ENCODE assay signal across 22 cellular contexts in the genomic region with DNA sequence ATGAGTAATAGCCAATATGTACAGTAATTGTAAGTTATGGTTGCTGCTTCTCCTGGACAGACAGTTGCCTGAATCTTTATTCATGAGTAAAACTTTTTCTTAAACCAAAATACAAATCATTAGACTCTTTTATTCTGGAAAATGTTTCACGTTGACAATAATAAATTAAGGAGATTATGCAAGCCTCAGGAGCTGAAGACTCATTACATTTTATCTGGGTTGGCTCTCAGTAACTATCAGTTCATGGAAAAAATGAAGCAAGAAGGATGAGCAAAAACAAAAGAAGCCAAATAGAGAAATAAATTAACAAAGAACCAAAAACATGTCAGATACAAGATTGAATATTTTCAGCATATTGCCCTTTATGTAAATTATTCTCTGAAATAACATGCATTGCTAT.
"Had no signal": no experiment of that assay in that cellular context is flagged by ENCODE, and none has a peak within 500 bp of the region (broad histone marks: within the 10 kb centered on the region; RNA-seq: fewer than 3 reads in every experiment).

No MANE protein-coding gene starts in this region.

- H3K36me3 Mint-ChIP-seq: activated CD4-positive, alpha-beta memory T cell treated with anti-CD3 and anti-CD28 coated beads for 36 hours; naive thymus-derived CD4-positive, alpha-beta T cell; neural progenitor cell had no signal

- H3K27me3 Mint-ChIP-seq: activated B cell treated with CpG ODN at 0.5 μM for 24 hours; activated CD4-positive, alpha-beta memory T cell treated with anti-CD3 and anti-CD28 coated beads for 36 hours; central memory CD8-positive, alpha-beta T cell; effector memory CD8-positive, alpha-beta T cell; naive thymus-derived CD4-positive, alpha-beta T cell; T-helper 17 cell had no signal

- H3K27ac ChIP-seq: brain microvascular endothelial cell, foreskin keratinocyte, neural progenitor cell, prostate gland, upper lobe of right lung had no signal

- H2AFZ ChIP-seq: neural progenitor cell had no signal

- H3K27me3 ChIP-seq: brain microvascular endothelial cell, foreskin keratinocyte, neural progenitor cell, upper lobe of right lung had no signal

- H3K4me3 ChIP-seq: lung, neural progenitor cell, prostate gland, upper lobe of right lung had no signal

- H3K4me3 Mint-ChIP-seq: activated B cell treated with CpG ODN at 0.5 μM for 24 hours; activated CD4-positive, alpha-beta memory T cell treated with anti-CD3 and anti-CD28 coated beads for 36 hours; activated naive CD4-positive, alpha-beta T cell treated with anti-CD3 and anti-CD28 coated beads for 36 hours; activated T-cell treated with anti-CD3 and anti-CD28 coated beads, Interleukin-2, amount 50 U/mL, for 72 hours; central memory CD8-positive, alpha-beta T cell; effector memory CD8-positive, alpha-beta T cell; naive thymus-derived CD4-positive, alpha-beta T cell; neural progenitor cell; T-helper 17 cell had no signal

- H3K27ac Mint-ChIP-seq: activated B cell treated with CpG ODN at 0.5 μM for 24 hours; activated CD4-positive, alpha-beta memory T cell treated with anti-CD3 and anti-CD28 coated beads for 36 hours; activated naive CD4-positive, alpha-beta T cell treated with anti-CD3 and anti-CD28 coated beads for 36 hours; activated T-cell treated with anti-CD3 and anti-CD28 coated beads, Interleukin-2, amount 50 U/mL, for 72 hours; effector memory CD8-positive, alpha-beta T cell; naive thymus-derived CD4-positive, alpha-beta T cell; neural progenitor cell; T-helper 17 cell had no signal

- H3K9me3 ChIP-seq: prostate gland, upper lobe of right lung had no signal

- H3K4me1 Mint-ChIP-seq: activated B cell treated with CpG ODN at 0.5 μM for 24 hours; central memory CD8-positive, alpha-beta T cell; naive thymus-derived CD4-positive, alpha-beta T cell; neural progenitor cell; T-helper 17 cell had no signal

- ATAC-seq: activated T-cell treated with anti-CD3 and anti-CD28 coated beads, Interleukin-2, amount 50 U/mL, for 72 hours; effector memory CD8-positive, alpha-beta T cell; esophagus mucosa; foreskin keratinocyte; naive thymus-derived CD4-positive, alpha-beta T cell; right cardiac atrium; stimulated activated naive CD8-positive, alpha-beta T cell treated with anti-CD3 and anti-CD28 coated beads, Interleukin-15, Interleukin-2, amounts not matched to agents 100 U/mL and 50 U/mL, for 24 hours; T-helper 17 cell; upper lobe of right lung had no signal

- H3K9ac ChIP-seq: neural progenitor cell had no signal

- DNase-seq: activated B cell treated with CpG ODN at 0.5 μM for 24 hours; activated CD4-positive, alpha-beta memory T cell treated with anti-CD3 and anti-CD28 coated beads for 36 hours; activated CD4-positive, alpha-beta T cell treated with anti-CD3 and anti-CD28 coated beads for 4 hours; activated effector memory CD4-positive, alpha-beta T cell treated with Interleukin-2 at 50 U/mL for 16 hours; activated naive CD4-positive, alpha-beta T cell treated with anti-CD3 and anti-CD28 coated beads for 36 hours; activated T-cell treated with anti-CD3 and anti-CD28 coated beads, Interleukin-2, amount 50 U/mL, for 72 hours; anterior cingulate cortex; brain microvascular endothelial cell; effector memory CD8-positive, alpha-beta T cell; foreskin keratinocyte; naive thymus-derived CD4-positive, alpha-beta T cell; right cardiac atrium; stimulated activated CD4-positive, alpha-beta T cell treated with anti-CD3 and anti-CD28 coated beads, Interleukin-12 subunit alpha, Interleukin-12 subunit beta, amount 100 ng/mL, for 4 hours; stimulated activated CD4-positive, alpha-beta T cell treated with anti-CD3 and anti-CD28 coated beads, Interleukin-4, amount 100 ng/mL, for 4 hours; stimulated activated naive CD8-positive, alpha-beta T cell treated with anti-CD3 and anti-CD28 coated beads, Interleukin-15, Interleukin-2, amounts not matched to agents 100 U/mL and 50 U/mL, for 24 hours; T-helper 17 cell; upper lobe of right lung had no signal

- H3K36me3 ChIP-seq: brain microvascular endothelial cell, neural progenitor cell, prostate gland, upper lobe of right lung had no signal

- H3K4me1 ChIP-seq: foreskin keratinocyte, neural progenitor cell, prostate gland, upper lobe of right lung had no signal

- H3K4me2 ChIP-seq: neural progenitor cell had no signal
